In the genomic region with DNA sequence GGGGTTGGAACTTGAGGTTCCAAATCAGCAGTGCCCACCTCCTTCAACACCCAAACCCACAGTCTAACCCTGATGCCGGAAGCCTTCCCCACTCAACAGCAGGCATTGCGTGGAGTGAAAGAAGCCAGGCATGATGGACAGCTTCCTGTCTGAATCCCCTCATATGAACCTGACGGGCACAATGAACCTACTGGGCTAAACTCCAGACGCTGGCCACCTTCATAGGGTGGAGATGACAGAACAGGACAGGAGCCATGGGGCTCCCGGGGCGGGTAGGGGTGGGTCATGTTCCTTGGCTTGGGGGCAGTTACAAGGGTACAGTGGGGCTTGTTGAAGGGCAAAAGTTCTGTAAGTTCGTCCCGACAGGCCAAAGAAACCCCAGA, we compare ENCODE assay signal across 8 cellular contexts. TPM values are rescaled to one million over a fixed set of nuclear protein-coding genes. Genes with fewer than 3 reads are reported as not detected.
DNase-seq lines count a peak whose midpoint lies in the region; ATAC-seq and TF ChIP-seq lines count a peak whose summit lies in the region.

No MANE protein-coding gene starts in this region.

- peaks cover 20 to 29% of the 10 kb centered on the region in 2 donors for H3K36me3 Mint-ChIP-seq in CD4-positive, alpha-beta memory T cell
- peaks cover 24% of the 10 kb centered on the region for H3K36me3 Mint-ChIP-seq in nephron progenitor cell (ENCODE audit: low read depth)

- H3K27me3 ChIP-seq in CD4-positive, alpha-beta memory T cell (ENCODE audit: insufficient read depth, low read length): no peaks in the 10 kb centered on the region

- peak overlapping the region; percentile 86 to 98 (median 97) for H3K27ac Mint-ChIP-seq in CD4-positive, alpha-beta memory T cell
- H3K27ac Mint-ChIP-seq in nephron progenitor cell: no peak overlapping the region

- H3K9me3 ChIP-seq in CD4-positive, alpha-beta memory T cell (ENCODE audit: control insufficient read depth in 1 of 2, low read length in 2 of 2): no peaks in the 10 kb centered on the region

- peaks cover 15% of the 10 kb centered on the region for H3K36me3 ChIP-seq in CD4-positive, alpha-beta memory T cell (ENCODE audit: insufficient read depth, low read length)

- TF ChIP-seq CTCF in choroid plexus epithelial cell (conservative IDR thresholded peaks at IDR 0.05; ENCODE audit: low read depth, low read length): no peak
- no peak for TF ChIP-seq CTCF in nephron progenitor cell (IDR thresholded peaks at IDR 0.05)
- TF ChIP-seq CTCF in foreskin fibroblast (IDR thresholded peaks at IDR 0.05; ENCODE audit: low read depth, low read length): no peak

- peak overlapping the region in 1 of 2 donors; percentile 89 for H3K4me3 ChIP-seq in CD4-positive, alpha-beta memory T cell (ENCODE audit: low read length in 2 of 2)
- peak overlapping the region; percentile 13 for H3K4me3 ChIP-seq in choroid plexus epithelial cell (ENCODE audit: low read depth, low read length)
- peak overlapping the region in 1 of 2 donors; percentile 28 for H3K4me3 ChIP-seq in foreskin fibroblast (ENCODE audit: low read depth in 1 of 2, low read length in 2 of 2)

- no peaks in the 10 kb centered on the region for H3K27me3 Mint-ChIP-seq in CD4-positive, alpha-beta memory T cell
- H3K27me3 Mint-ChIP-seq in nephron progenitor cell (ENCODE audit: low read depth, poor library complexity): peaks cover 8% of the 10 kb centered on the region

- peak overlapping the region; percentile 96 to 99 (median 98) for H3K4me3 Mint-ChIP-seq in CD4-positive, alpha-beta memory T cell
- H3K4me3 Mint-ChIP-seq in nephron progenitor cell: peak overlapping the region; percentile 96

- H3K4me1 ChIP-seq in CD4-positive, alpha-beta memory T cell (ENCODE audit: insufficient read depth, low read length): peaks cover 38% of the 10 kb centered on the region

- no peaks in the 10 kb centered on the region for H3K9me3 Mint-ChIP-seq in CD4-positive, alpha-beta memory T cell
- no peaks in the 10 kb centered on the region for H3K9me3 Mint-ChIP-seq in nephron progenitor cell

- CTCF ChIA-PET in CD4-positive, alpha-beta memory T cell (lab: Charles Lee; ENCODE audit: partially characterized antibody): no interaction called here
- CTCF ChIA-PET in HEK293T (lab: Yijun Ruan, JAX): no interaction called here

- DNase-seq in CD4-positive, alpha-beta memory T cell: no peak
- DNase-seq in choroid plexus epithelial cell (ENCODE audit: low read depth) (no peak), nephron progenitor cell (no peak), EL (no peak), HEK293T (ENCODE audit: extremely low spot score) (no peak), SW 1271 (lab: John Stamatoyannopoulos, UW) (no peak), foreskin fibroblast (no peak)

- no peak overlapping the region for H3K27ac ChIP-seq in CD4-positive, alpha-beta memory T cell (ENCODE audit: low read depth, low read length)

- intact Hi-C loops in CD4-positive, alpha-beta memory T cell (cut with micrococcal nuclease): loop anchor here (1.0 to 5.0 kb wide), 3 partner anchors 92 to 1155 kb away; a partner anchor contains a TSS

- peaks cover 20 to 57% (median 33%) of the 10 kb centered on the region in 4 donors for H3K4me1 Mint-ChIP-seq in CD4-positive, alpha-beta memory T cell
- peaks cover 36% of the 10 kb centered on the region for H3K4me1 Mint-ChIP-seq in nephron progenitor cell

- peak; percentile 9 for ATAC-seq in HG03159 (IDR thresholded peaks at IDR 0.05; ENCODE audit: unreplicated experiment)

- POLR2A ChIA-PET in CD4-positive, alpha-beta memory T cell (lab: Charles Lee; ENCODE audit: partially characterized antibody): interaction anchor here (1.0 to 2.6 kb wide), 3 partner anchors 92 to 380 kb away, joined by 4 to 17 read pairs (median 5); a partner anchor contains a TSS
- POLR2A ChIA-PET in HEK293T (lab: Yijun Ruan, JAX): interaction anchor here (0.7 kb wide), 1 partner anchor 17 kb away, joined by 4 read pairs; no protein-coding TSS in a partner anchor

TF ChIP-seq in HEK293T, 16 proteins besides CTCF, POLR2A, EP300 and RAD21:
- no peak for TF ChIP-seq NFRKB (IDR thresholded peaks at IDR 0.05)
TF ChIP-seq in HEK293T: peak in this region for 0.

RNA-seq across cellular contexts. Expression of a gene that starts 0.5 kb away (rescaled TPM):
- 10 to 100 TPM; 30.7 to 34.3 TPM for total RNA-seq in CD4-positive, alpha-beta memory T cell
- polyA plus RNA-seq in CD4-positive, alpha-beta memory T cell: 10 to 100 TPM; 27.3 to 35.2 TPM
